Comparison of ENCODE assay signal across 8 cellular contexts in genomic region chr2:96344011-96344410, GRCh38. TPM values are rescaled to one million over a fixed set of nuclear protein-coding genes. Genes with fewer than 3 reads are reported as not detected.
DNase-seq lines count a peak whose midpoint lies in the region; ATAC-seq, FAIRE-seq and TF ChIP-seq lines count a peak whose summit lies in the region.

No MANE protein-coding gene starts in this region.

- no peak overlapping the region for H3K4me3 ChIP-seq in skin epidermis

- H3K27ac ChIP-seq in skin epidermis: peak overlapping the region in 14 of 21 experiments; percentile 4 to 100 (median 70)

- ATAC-seq in GM19324 (IDR thresholded peaks at IDR 0.05; ENCODE audit: low FRiP score, unreplicated experiment): peak; percentile 67
- peak; percentile 78 for ATAC-seq in HG03060 (IDR thresholded peaks at IDR 0.05; ENCODE audit: low read depth, unreplicated experiment)

- H3K36me3 Mint-ChIP-seq in chondrocyte (ENCODE audit: low read depth): peaks cover 1% of the 10 kb centered on the region

- H3K27me3 Mint-ChIP-seq in chondrocyte (ENCODE audit: low read depth): no peaks in the 10 kb centered on the region

- H3K9me3 Mint-ChIP-seq in chondrocyte (ENCODE audit: low read depth): no peaks in the 10 kb centered on the region

- H3K4me3 Mint-ChIP-seq in chondrocyte (ENCODE audit: unreplicated experiment): no peak overlapping the region

- no peak for TF ChIP-seq CTCF in chondrocyte (IDR thresholded peaks at IDR 0.05)

- no peak overlapping the region for H3K27ac Mint-ChIP-seq in chondrocyte (ENCODE audit: unreplicated experiment)

- DNase-seq in activated T-cell treated with anti-CD3 and anti-CD28 coated beads for 4 hours: peak; percentile 34
- DNase-seq in chondrocyte (ENCODE audit: low spot score): no peak
- no peak for DNase-seq in urothelium cell line (ENCODE audit: low spot score)
- DNase-seq in NCI-H524 (lab: John Stamatoyannopoulos, UW): no peak
- DNase-seq in dedifferentiated amniotic fluid mesenchymal stem cell (ENCODE audit: extremely low spot score): no peak

- FAIRE-seq in urothelium cell line (lab: Jason Lieb, UNC): no peak

- H3K4me1 Mint-ChIP-seq in chondrocyte (ENCODE audit: low read depth): peaks cover 7% of the 10 kb centered on the region

RNA-seq across cellular contexts. Expression of gene NCAPH, which starts 8.4 kb away (rescaled TPM):
- total RNA-seq in chondrocyte: 3.7 to 5.4 TPM (median 5.2 TPM) in 3 replicates

RNA-seq across cellular contexts. Expression of gene ITPRIPL1, which starts 18.9 kb away (rescaled TPM):
- total RNA-seq in chondrocyte: 0.63 to 3.2 TPM (median 2.8 TPM) in 3 replicates

RNA-seq across cellular contexts. Expression of gene SNRNP200, which starts 38.7 kb away (rescaled TPM):
- total RNA-seq in chondrocyte: 77.8 to 101 TPM (median 82.6 TPM) in 3 replicates
